ENCODE assay signal across 1 cellular context in the genomic region with DNA sequence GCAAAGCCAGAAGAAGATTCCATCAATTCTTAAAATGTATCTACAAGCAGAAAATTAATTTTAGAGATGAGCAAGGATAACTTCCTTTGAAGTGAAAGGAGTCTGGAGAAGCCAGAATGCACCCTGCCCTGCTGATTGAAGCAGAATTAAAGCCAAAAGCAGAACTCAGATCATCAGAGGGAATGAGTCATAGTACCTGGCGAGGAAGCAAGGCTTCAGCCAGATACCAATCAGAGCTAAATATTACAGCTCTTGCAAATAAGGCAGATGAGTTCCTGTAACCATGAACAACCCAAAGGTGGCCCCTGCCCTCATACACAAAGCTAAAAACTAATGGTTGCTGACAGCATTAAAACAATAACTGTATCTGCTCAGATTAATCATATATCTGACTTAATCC.
TF ChIP-seq lines count a peak whose summit lies in the region.

No MANE protein-coding gene starts in this region.

TF ChIP-seq in K562, 482 proteins besides CTCF, POLR2A, EP300 and RAD21 (continued from another document):
- TF ChIP-seq, protein P1, sequence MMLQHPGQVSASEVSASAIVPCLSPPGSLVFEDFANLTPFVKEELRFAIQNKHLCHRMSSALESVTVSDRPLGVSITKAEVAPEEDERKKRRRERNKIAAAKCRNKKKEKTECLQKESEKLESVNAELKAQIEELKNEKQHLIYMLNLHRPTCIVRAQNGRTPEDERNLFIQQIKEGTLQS (IDR thresholded peaks at IDR 0.05), result 0 out of 2 replicates have a peak, but pooled peaks have one; percentile 20
- TF ChIP-seq, protein P1 (CRISPR knock-in tag; conservative IDR thresholded peaks at IDR 0.05), result no peak
- peak; percentile 33; the same call in 1 of the 2 replicates for TF ChIP-seq JUND (IDR thresholded peaks at IDR 0.05; ENCODE audit: borderline replicate concordance, low read depth, low read length)
- TF ChIP-seq JUND (tag; IDR thresholded peaks at IDR 0.05; ENCODE audit: borderline replicate concordance, low read depth, low read length), result no peak
